13 cellular contexts compared by ENCODE assay signal in the genomic region with DNA sequence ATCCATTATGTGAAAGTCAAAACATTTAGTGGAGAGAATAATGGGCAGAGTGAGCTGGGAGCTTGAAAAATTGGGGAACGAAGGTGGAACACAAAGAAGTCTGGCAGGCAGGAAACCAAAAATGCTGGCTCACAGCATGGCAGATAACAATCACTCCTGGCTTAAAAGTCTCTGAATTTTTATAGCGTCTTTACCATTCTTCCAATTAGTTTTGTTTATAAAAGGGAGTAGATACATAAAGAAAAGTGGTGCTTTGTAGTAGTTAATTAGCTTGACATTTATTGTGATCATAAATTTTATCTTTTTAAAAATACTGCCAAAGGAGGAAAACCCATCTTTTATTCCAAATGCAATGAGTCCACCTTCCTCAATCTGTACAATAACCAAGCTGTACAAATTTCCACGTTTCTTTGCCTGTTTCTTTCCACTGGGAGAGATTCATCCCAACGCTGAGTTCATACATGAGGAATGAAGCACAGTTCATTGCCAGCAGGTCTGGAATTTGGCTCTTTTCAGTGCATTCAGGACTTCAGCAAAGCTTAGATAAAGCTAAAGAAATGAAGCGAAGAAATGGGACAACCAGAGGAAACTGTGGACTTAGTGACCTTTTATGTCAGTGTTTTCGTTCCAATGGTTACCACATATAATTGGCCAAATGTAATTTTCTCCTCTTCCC.
DNase-seq lines count a peak whose midpoint lies in the region; ATAC-seq, FAIRE-seq and TF ChIP-seq lines count a peak whose summit lies in the region.
"Had no signal": no experiment of that assay in that cellular context is flagged by ENCODE, and none has a peak within 500 bp of the region (broad histone marks: within the 10 kb centered on the region; RNA-seq: fewer than 3 reads in every experiment).

No MANE protein-coding gene starts in this region.

- H2AFZ ChIP-seq in astrocyte (ENCODE audit: low read depth, low read length), result peak overlapping the region; percentile 2
- peak overlapping the region; percentile 53 for H2AFZ ChIP-seq in smooth muscle cell (ENCODE audit: low read depth)
- H2AFZ ChIP-seq in MM.1S (ENCODE audit: low read length), result no peak overlapping the region

- H3K79me2 ChIP-seq in astrocyte (ENCODE audit: insufficient read depth, low read length), result no peaks in the 10 kb centered on the region
- no peaks in the 10 kb centered on the region for H3K79me2 ChIP-seq in smooth muscle cell (ENCODE audit: low read depth)
- no peaks in the 10 kb centered on the region for H3K79me2 ChIP-seq in MM.1S (ENCODE audit: low read length)

- peak overlapping the region; percentile 72 for H3K27ac ChIP-seq in astrocyte (ENCODE audit: low read depth, low read length)
- peak overlapping the region; percentile 47 for H3K27ac ChIP-seq in smooth muscle cell (ENCODE audit: low read depth)
- H3K27ac ChIP-seq in MM.1S (ENCODE audit: low read length), result no peak overlapping the region

- H3K4me2 ChIP-seq in astrocyte (ENCODE audit: low read length) (peak overlapping the region; percentile 48), smooth muscle cell (peak overlapping the region; percentile 41), MM.1S (ENCODE audit: low read depth, low read length) (no peak overlapping the region)

- H3K27me3 ChIP-seq in astrocyte (ENCODE audit: insufficient read depth, low read length) (no peaks in the 10 kb centered on the region), smooth muscle cell (ENCODE audit: low read depth) (no peaks in the 10 kb centered on the region), MM.1S (replicated peaks; ENCODE audit: insufficient read depth, low read length) (no peaks in the 10 kb centered on the region)

- POLR2A ChIA-PET in HEK293T (lab: Yijun Ruan, JAX), result no interaction called here

- H3K4me1 Mint-ChIP-seq in astrocyte (ENCODE audit: low read depth, unreplicated experiment), result peaks cover 20% of the 10 kb centered on the region

- WGBS in smooth muscle cell (ENCODE audit: low lambda C conversion rate), result 41% methylated on average over 6 of the region's 6 CpGs

- no peaks in the 10 kb centered on the region for H3K9me3 ChIP-seq in astrocyte (ENCODE audit: insufficient read depth, low read depth, low read length)
- H3K9me3 ChIP-seq in smooth muscle cell (replicated peaks; ENCODE audit: low read depth), result no peaks in the 10 kb centered on the region
- no peaks in the 10 kb centered on the region for H3K9me3 ChIP-seq in MM.1S (replicated peaks; ENCODE audit: insufficient read depth, low read length)

- no peaks in the 10 kb centered on the region for H3F3A ChIP-seq in smooth muscle cell (ENCODE audit: low read depth)
- no peaks in the 10 kb centered on the region for H3F3A ChIP-seq in MM.1S (ENCODE audit: insufficient read depth, low read length)

- peaks cover 18% of the 10 kb centered on the region for H3K4me1 ChIP-seq in astrocyte (ENCODE audit: insufficient read depth, low read length)
- H3K4me1 ChIP-seq in smooth muscle cell (ENCODE audit: low read depth), result peaks cover 6% of the 10 kb centered on the region
- no peaks in the 10 kb centered on the region for H3K4me1 ChIP-seq in MM.1S (ENCODE audit: low read length)

- DNase-seq in HEK293T (ENCODE audit: extremely low spot score) (no peak), astrocyte (ENCODE audit: low read depth) (peak; percentile 92), left cardiac atrium (no peak), smooth muscle cell (lab: John Stamatoyannopoulos, UW; ENCODE audit: unreplicated experiment) (no peak), SKM-1 (lab: John Stamatoyannopoulos, UW; ENCODE audit: unreplicated experiment) (no peak), MM.1S (no peak), SW 1271 (lab: John Stamatoyannopoulos, UW) (no peak)
- DNase-seq in activated CD8-positive, alpha-beta memory T cell treated with anti-CD3 and anti-CD28 coated beads for 24 hours, result no peak
- DNase-seq: activated CD4-positive, alpha-beta T cell treated with anti-CD3 and anti-CD28 coated beads, Interleukin-2, amount 10 ng/mL, durations not matched to agents 7 days and 5 days; activated naive CD4-positive, alpha-beta T cell; dermis blood vessel endothelial cell had no signal

- FAIRE-seq in astrocyte (lab: Jason Lieb, UNC), result peak; percentile 98
- FAIRE-seq: GM12892 had no signal

- H3K9ac ChIP-seq in astrocyte (ENCODE audit: low read length) (peak overlapping the region; percentile 15), smooth muscle cell (ENCODE audit: low read depth) (no peak overlapping the region), MM.1S (ENCODE audit: low read length) (no peak overlapping the region)

- CTCF ChIA-PET in HEK293T (lab: Yijun Ruan, JAX), result interaction anchor here (1.1 to 2.6 kb wide), 2 partner anchors 19 to 153 kb away, joined by 3 to 6 read pairs; no protein-coding TSS in a partner anchor

- H3K27ac Mint-ChIP-seq in astrocyte (ENCODE audit: unreplicated experiment), result peak overlapping the region; percentile 75
- H3K27ac Mint-ChIP-seq: activated CD4-positive, alpha-beta T cell treated with anti-CD3 and anti-CD28 coated beads, Interleukin-2, amount 10 ng/mL, durations not matched to agents 7 days and 5 days; memory B cell had no signal

- TF ChIP-seq CTCF in astrocyte (IDR thresholded peaks at IDR 0.05; ENCODE audit: insufficient read depth, low read depth, low read length) (no peak), smooth muscle cell (IDR thresholded peaks at IDR 0.05; ENCODE audit: borderline replicate concordance, insufficient read depth, poor library complexity, severe bottlenecking) (no peak), MM.1S (IDR thresholded peaks at IDR 0.05; ENCODE audit: low read length) (no peak)

- no peaks in the 10 kb centered on the region for H3K27me3 Mint-ChIP-seq in astrocyte (ENCODE audit: low read depth, unreplicated experiment)
- H3K27me3 Mint-ChIP-seq: activated CD4-positive, alpha-beta T cell treated with anti-CD3 and anti-CD28 coated beads, Interleukin-2, amount 10 ng/mL, durations not matched to agents 7 days and 5 days had no signal

- H3K36me3 ChIP-seq in astrocyte (ENCODE audit: insufficient read depth, low read length), result no peaks in the 10 kb centered on the region
- H3K36me3 ChIP-seq in smooth muscle cell (ENCODE audit: low read depth), result no peaks in the 10 kb centered on the region
- no peaks in the 10 kb centered on the region for H3K36me3 ChIP-seq in MM.1S (replicated peaks; ENCODE audit: insufficient read depth, low read length)

- H3K36me3 Mint-ChIP-seq in astrocyte (ENCODE audit: low read depth, unreplicated experiment), result no peaks in the 10 kb centered on the region
- H3K36me3 Mint-ChIP-seq: memory B cell had no signal

- intact Hi-C loops in left cardiac atrium (cut with DNase I), result no loop called here

- peak overlapping the region; percentile 13 for H3K4me3 Mint-ChIP-seq in astrocyte (ENCODE audit: unreplicated experiment)
- H3K4me3 Mint-ChIP-seq: activated CD4-positive, alpha-beta T cell treated with anti-CD3 and anti-CD28 coated beads, Interleukin-2, amount 10 ng/mL, durations not matched to agents 7 days and 5 days; memory B cell had no signal

- H3K9me3 Mint-ChIP-seq in astrocyte (ENCODE audit: unreplicated experiment), result peaks cover 2% of the 10 kb centered on the region
- H3K9me3 Mint-ChIP-seq: activated CD4-positive, alpha-beta T cell treated with anti-CD3 and anti-CD28 coated beads, Interleukin-2, amount 10 ng/mL, durations not matched to agents 7 days and 5 days; memory B cell had no signal

- H3K9me2 ChIP-seq in MM.1S (replicated peaks; ENCODE audit: insufficient read depth, low read length), result no peaks in the 10 kb centered on the region

- H3K4me3 ChIP-seq in astrocyte (ENCODE audit: insufficient read depth, low read depth, low read length) (no peak overlapping the region), smooth muscle cell (no peak overlapping the region), MM.1S (ENCODE audit: low read length) (no peak overlapping the region)

- H4K20me1 ChIP-seq in astrocyte (ENCODE audit: insufficient read depth, low read length), result no peaks in the 10 kb centered on the region
- H4K20me1 ChIP-seq in smooth muscle cell (ENCODE audit: low read depth), result no peaks in the 10 kb centered on the region
- H4K20me1 ChIP-seq in MM.1S (ENCODE audit: insufficient read depth, low read length), result no peaks in the 10 kb centered on the region

- ATAC-seq in left cardiac atrium, result peak; percentile 59 to 86

TF ChIP-seq in HEK293T, 16 proteins besides CTCF, POLR2A, EP300 and RAD21:
- TF ChIP-seq, protein P1, sequence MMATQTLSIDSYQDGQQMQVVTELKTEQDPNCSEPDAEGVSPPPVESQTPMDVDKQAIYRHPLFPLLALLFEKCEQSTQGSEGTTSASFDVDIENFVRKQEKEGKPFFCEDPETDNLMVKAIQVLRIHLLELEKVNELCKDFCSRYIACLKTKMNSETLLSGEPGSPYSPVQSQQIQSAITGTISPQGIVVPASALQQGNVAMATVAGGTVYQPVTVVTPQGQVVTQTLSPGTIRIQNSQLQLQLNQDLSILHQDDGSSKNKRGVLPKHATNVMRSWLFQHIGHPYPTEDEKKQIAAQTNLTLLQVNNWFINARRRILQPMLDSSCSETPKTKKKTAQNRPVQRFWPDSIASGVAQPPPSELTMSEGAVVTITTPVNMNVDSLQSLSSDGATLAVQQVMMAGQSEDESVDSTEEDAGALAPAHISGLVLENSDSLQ (IDR thresholded peaks at IDR 0.05), result peak; percentile 58
- TF ChIP-seq CTBP1 (IDR thresholded peaks at IDR 0.05; ENCODE audit: borderline replicate concordance), result peak; percentile 54; the same call in 1 of the 2 replicates
- no peak for TF ChIP-seq L3MBTL2 (conservative IDR thresholded peaks at IDR 0.05)
- TF ChIP-seq ARNT (IDR thresholded peaks at IDR 0.05), result no peak
- TF ChIP-seq FOXM1 (IDR thresholded peaks at IDR 0.05; ENCODE audit: borderline replicate concordance), result no peak
